Comparison of ENCODE assay signal across 22 cellular contexts in the genomic region with DNA sequence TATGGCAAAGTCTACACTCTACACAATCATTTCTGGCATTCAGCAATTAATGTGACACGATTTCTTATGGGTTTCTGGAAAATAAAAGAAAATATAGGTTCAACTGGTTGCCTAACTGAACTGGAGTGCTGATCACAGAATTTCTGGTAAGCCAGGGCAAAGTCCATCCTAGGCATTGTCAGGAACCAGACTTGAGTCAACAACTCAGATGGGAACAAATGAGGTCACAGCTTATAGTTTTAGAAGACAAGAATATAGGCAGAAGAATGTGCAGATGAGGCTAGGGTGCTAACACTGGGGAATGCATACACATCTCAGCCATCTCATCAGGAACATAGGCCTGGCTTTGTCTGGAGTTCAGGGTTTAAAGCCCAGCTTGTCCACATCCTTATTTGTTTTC.
A peak's percentile ranks its signal among the peaks of the same experiment; 100 is the strongest.
DNase-seq lines count a peak whose midpoint lies in the region; ATAC-seq and TF ChIP-seq lines count a peak whose summit lies in the region.
"Had no signal": no experiment of that assay in that cellular context is flagged by ENCODE, and none has a peak within 500 bp of the region (broad histone marks: within the 10 kb centered on the region; RNA-seq: fewer than 3 reads in every experiment).

No MANE protein-coding gene starts in this region.

- H4K20me1 ChIP-seq in hepatocyte (ENCODE audit: insufficient read depth, poor library complexity, severe bottlenecking) = no peaks in the 10 kb centered on the region

- no peak for TF ChIP-seq POLR2A in spleen (IDR thresholded peaks at IDR 0.05)

- H3K4me2 ChIP-seq in hepatocyte = no peak overlapping the region
- H3K4me2 ChIP-seq: SK-N-SH had no signal

- H3K4me1 ChIP-seq in hepatocyte (ENCODE audit: insufficient read depth) (peaks cover 3% of the 10 kb centered on the region), spleen (no peaks in the 10 kb centered on the region)

- H3K9me3 ChIP-seq in hepatocyte (ENCODE audit: low read depth) (no peaks in the 10 kb centered on the region), spleen (no peaks in the 10 kb centered on the region)
- H3K9me3 ChIP-seq: Caco-2, SK-N-SH had no signal

- H3K9me2 ChIP-seq in hepatocyte (replicated peaks; ENCODE audit: insufficient read depth) = no peaks in the 10 kb centered on the region
- H3K9me2 ChIP-seq: SK-N-SH had no signal

- no peak overlapping the region for H3K4me3 ChIP-seq in hepatocyte
- H3K4me3 ChIP-seq in spleen = no peak overlapping the region

- peak overlapping the region; percentile 74 for H3K27ac ChIP-seq in hepatocyte
- H3K27ac ChIP-seq in spleen = no peak overlapping the region

- WGBS in hepatocyte (ENCODE audit: low lambda C conversion rate, missing lambda C conversion rate) = 83% methylated on average over 1 of the region's 1 CpG
- 86 to 95% (median 94%) methylated on average over 1 of the region's 1 CpG for WGBS in spleen, 5 donors

- H3K36me3 ChIP-seq in hepatocyte (replicated peaks; ENCODE audit: insufficient read depth, low read depth) (no peaks in the 10 kb centered on the region), spleen (no peaks in the 10 kb centered on the region)

- intact Hi-C loops in spleen (cut with DNase I; ENCODE audit: low total_unique reads) = no loop called here

- no peaks in the 10 kb centered on the region for H3K79me2 ChIP-seq in hepatocyte

- TF ChIP-seq CTCF in hepatocyte (IDR thresholded peaks at IDR 0.05; ENCODE audit: poor library complexity) = no peak
- no peak for TF ChIP-seq CTCF in spleen (IDR thresholded peaks at IDR 0.05 in 8 of 11, conservative IDR thresholded peaks at IDR 0.05 in 3 of 11)

- H3K27me3 ChIP-seq in hepatocyte (no peaks in the 10 kb centered on the region), spleen (replicated peaks in 1 of 7) (no peaks in the 10 kb centered on the region)

- H2AFZ ChIP-seq in hepatocyte = no peak overlapping the region

- DNase-seq in HuH-7 (ENCODE audit: low spot score) (peak; percentile 43), hepatocyte (ENCODE audit: low spot score) (peak; percentile 54), mucosa of gallbladder (ENCODE audit: low spot score) (peak; percentile 68), UCSD-AML1 (lab: John Stamatoyannopoulos, UW; ENCODE audit: unreplicated experiment) (no peak), spleen (no peak)
- DNase-seq in activated CD8-positive, alpha-beta memory T cell treated with anti-CD3 and anti-CD28 coated beads for 24 hours = no peak
- DNase-seq: Caco-2; CD4-positive, CD25-positive, alpha-beta regulatory T cell; GDM1; H7; KG1; NCI-H1105; NCI-H146; NCI-H2029 treated with DMSO at 0.1 percent for 48 hours; NCI-H226; NCI-H510A treated with DMSO at 0.1 percent for 48 hours; NCI-H774; NK-92 treated with Interleukin-12 subunit alpha and Interleukin-12 subunit beta, amount 100 ng/mL, for 24 hours; SIG-M5; SK-N-SH had no signal

- ATAC-seq in GM19455 (IDR thresholded peaks at IDR 0.05; ENCODE audit: unreplicated experiment) = no peak
- ATAC-seq: Panc1 had no signal

Comparison
In these comparisons a context has a peak if more than half of its experiments do, and no peak if none do; other contexts are left out.
1. DNase-seq: peak in HuH-7 (single experiment), hepatocyte (single experiment) and mucosa of gallbladder (single experiment); none in UCSD-AML1 (single experiment), activated CD8-positive, alpha-beta memory T cell treated with anti-CD3 and anti-CD28 coated beads for 24 hours (single experiment) and spleen (single experiment).